13 cellular contexts compared by ENCODE assay signal in the genomic region with DNA sequence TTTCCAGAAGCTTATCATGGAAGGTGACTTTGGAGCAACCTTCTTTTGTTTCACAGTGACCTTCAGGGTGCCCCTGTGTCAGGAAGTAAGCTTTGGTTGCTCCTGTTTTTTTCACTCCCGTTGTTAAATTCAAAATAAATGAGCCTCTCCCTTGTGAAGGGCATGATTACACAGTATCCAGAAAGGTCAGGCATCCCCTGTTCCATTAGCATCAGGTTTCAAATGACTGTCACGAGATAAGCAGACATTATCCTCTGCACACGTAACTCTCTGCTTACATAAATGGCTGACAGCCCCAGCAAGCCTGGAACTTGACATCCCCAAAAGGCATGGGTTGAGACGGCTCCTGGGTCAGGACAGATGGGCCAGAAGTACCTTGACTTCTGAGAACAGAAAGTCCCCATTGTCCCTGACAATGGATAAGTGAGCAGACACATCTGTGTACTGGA. TPM values are rescaled to one million over a fixed set of nuclear protein-coding genes. Genes with fewer than 3 reads are reported as not detected.
A peak's percentile ranks its signal among the peaks of the same experiment; 100 is the strongest.
DNase-seq lines count a peak whose midpoint lies in the region; ATAC-seq, FAIRE-seq and TF ChIP-seq lines count a peak whose summit lies in the region.
"Had no signal": no experiment of that assay in that cellular context is flagged by ENCODE, and none has a peak within 500 bp of the region (broad histone marks: within the 10 kb centered on the region; RNA-seq: fewer than 3 reads in every experiment).

No MANE protein-coding gene starts in this region.

- 0 out of 2 replicates have a peak overlapping the region, but pooled peaks have one; percentile 40 for H2BK15ac ChIP-seq in H1 (ENCODE audit: low read length)

- no peak overlapping the region for H4K5ac ChIP-seq in H1 (ENCODE audit: insufficient read length, low read depth, low read length)

- H3K79me1 ChIP-seq in H1 (ENCODE audit: low read depth, low read length), result 0 out of 2 replicates have a peak, but pooled peaks cover 2% of the 10 kb centered on the region

- H3K79me2 ChIP-seq in H1 (ENCODE audit: control insufficient read depth in 1 of 2, insufficient read depth in 2 of 2, low read length in 2 of 2), result no peaks in the 10 kb centered on the region

- peak overlapping the region; percentile 14; the same call in 1 of the 2 replicates for H3K27ac Mint-ChIP-seq in HFFc6
- H3K27ac Mint-ChIP-seq: activated T-helper 1 cell treated with anti-CD3 and anti-CD28 coated beads, Interleukin-12 subunit alpha, Interleukin-12 subunit beta, Interleukin-2, Interleukin-4 antibody, amounts not matched to agents 30 ng/mL and 10 ng/mL and 1 ng/mL, durations not matched to agents 14 hours and 24 hours and 36 hours had no signal

- intact Hi-C loops in sciatic nerve (cut with DNase I) (no loop called here), ovary (cut with DNase I) (no loop called here)

- no peak overlapping the region for H3K23ac ChIP-seq in H1 (ENCODE audit: insufficient read length)

- TF ChIP-seq EP300 in H1 (IDR thresholded peaks at IDR 0.05; ENCODE audit: borderline replicate concordance in 1 of 2, low read depth in 2 of 2, low read length in 2 of 2) (no peak), ovary (IDR thresholded peaks at IDR 0.05) (no peak)

- no peaks in the 10 kb centered on the region for H3K9me3 ChIP-seq in H1 (ENCODE audit: insufficient read depth in 2 of 2, low read depth in 1 of 2, low read length in 1 of 2)
- no peaks in the 10 kb centered on the region for H3K9me3 ChIP-seq in ovary
- H3K9me3 ChIP-seq: testis had no signal

- H3K36me3 ChIP-seq in H1 (ENCODE audit: control insufficient read depth in 2 of 4, insufficient read depth in 4 of 4, low read length in 3 of 4) (peaks cover 5 to 29% (median 18%) of the 10 kb centered on the region in 4 experiments; a peak in 7 of 8 replicates), ovary (no peaks in the 10 kb centered on the region)

- H4K91ac ChIP-seq in H1 (replicated peaks; ENCODE audit: insufficient read length, low read length), result no peak overlapping the region

- H3K4me1 ChIP-seq in H1 (replicated peaks in 1 of 4; ENCODE audit: control insufficient read depth in 3 of 4, insufficient read depth in 4 of 4, low read length in 3 of 4) (peaks cover 0 to 5% (median 0%) of the 10 kb centered on the region in 4 experiments; a peak in 1 of 7 replicates), ovary (ENCODE audit: insufficient read depth) (peaks cover 9% of the 10 kb centered on the region)

- H3K27ac ChIP-seq in H1 (ENCODE audit: low read depth, low read length), result no peak overlapping the region
- no peak overlapping the region for H3K27ac ChIP-seq in ovary
- H3K27ac ChIP-seq: testis had no signal

- H2AK5ac ChIP-seq in H1 (ENCODE audit: low read depth, low read length), result 0 out of 2 replicates have a peak overlapping the region, but pooled peaks have one; percentile 24

- H3K4me3 ChIP-seq in H1 (ENCODE audit: extremely low read depth in 1 of 4, insufficient read depth in 2 of 4, low read depth in 3 of 4, low read length in 4 of 4) (no peak overlapping the region), ovary (no peak overlapping the region)
- H3K4me3 ChIP-seq: testis had no signal

- no peaks in the 10 kb centered on the region for H3K9me3 Mint-ChIP-seq in HFFc6
- H3K9me3 Mint-ChIP-seq: activated T-helper 1 cell treated with anti-CD3 and anti-CD28 coated beads, Interleukin-12 subunit alpha, Interleukin-12 subunit beta, Interleukin-2, Interleukin-4 antibody, amounts not matched to agents 30 ng/mL and 10 ng/mL and 1 ng/mL, durations not matched to agents 14 hours and 24 hours and 36 hours; CD14-positive monocyte had no signal

- no peak overlapping the region for H3K18ac ChIP-seq in H1 (ENCODE audit: extremely low read depth, low read length)

- CTCF ChIA-PET in H1 (lab: Charles Lee; ENCODE audit: partially characterized antibody), result interaction anchor here (0.7 to 3.8 kb wide), 6 partner anchors 9 to 356 kb away, joined by 3 to 20 read pairs (median 5); no protein-coding TSS in a partner anchor

- peaks cover 4% of the 10 kb centered on the region; the same call in 1 of the 2 replicates for H3K27me3 Mint-ChIP-seq in HFFc6 (ENCODE audit: insufficient read depth)

- no peak overlapping the region for H3K4ac ChIP-seq in H1 (replicated peaks; ENCODE audit: insufficient read length, low read depth, low read length)

- H3K27me3 ChIP-seq in H1 (replicated peaks in 1 of 4; ENCODE audit: control insufficient read depth in 3 of 4, extremely low read depth in 1 of 4, insufficient read depth in 3 of 4, low read length in 3 of 4) (no peaks in the 10 kb centered on the region), ovary (no peaks in the 10 kb centered on the region)
- H3K27me3 ChIP-seq: testis had no signal

- H3K4me1 Mint-ChIP-seq in HFFc6 (ENCODE audit: low read depth), result peaks cover 12% of the 10 kb centered on the region; the same call in 1 of the 2 replicates

- H3K56ac ChIP-seq in H1 (replicated peaks; ENCODE audit: insufficient read length, low read depth, low read length), result no peak overlapping the region

- no peak overlapping the region for H2BK12ac ChIP-seq in H1 (ENCODE audit: low read depth, low read length)

- peak overlapping the region; percentile 40; the same call in 1 of the 2 replicates for H2BK5ac ChIP-seq in H1 (ENCODE audit: low read depth, low read length)

- no peak overlapping the region for H3K4me3 Mint-ChIP-seq in HFFc6
- H3K4me3 Mint-ChIP-seq: activated T-helper 1 cell treated with anti-CD3 and anti-CD28 coated beads, Interleukin-12 subunit alpha, Interleukin-12 subunit beta, Interleukin-2, Interleukin-4 antibody, amounts not matched to agents 30 ng/mL and 10 ng/mL and 1 ng/mL, durations not matched to agents 14 hours and 24 hours and 36 hours; CD14-positive monocyte had no signal

- peaks cover 16% of the 10 kb centered on the region; the same call in 1 of the 2 replicates for H3K36me3 Mint-ChIP-seq in HFFc6 (ENCODE audit: low read depth)
- H3K36me3 Mint-ChIP-seq: CD14-positive monocyte had no signal

- H3K4me2 ChIP-seq in H1 (ENCODE audit: insufficient read depth in 1 of 2, low read depth in 2 of 2, low read length in 2 of 2), result no peak overlapping the region

- no peak overlapping the region for H3K9ac ChIP-seq in H1 (replicated peaks in 1 of 4; ENCODE audit: extremely low read depth in 1 of 4, low read depth in 3 of 4, low read length in 3 of 4)

- 0 out of 2 replicates have a peak, but pooled peaks cover 2% of the 10 kb centered on the region for H3K23me2 ChIP-seq in H1 (ENCODE audit: low read depth, low read length)

- WGBS in H1 (ENCODE audit: extremely low coverage in 1 of 2, insufficient coverage in 1 of 2, insufficient read length in 1 of 2, insufficient replicate concordance in 2 of 2, low coverage in 1 of 2, low lambda C conversion rate in 2 of 2, missing lambda C conversion rate in 1 of 2), 2 experiments, result 88% methylated on average over 4 of the region's 4 CpGs; no CpG with 5 or more reads in 1 of the 2 experiments
- WGBS in ovary, 3 donors, result 45 to 59% (median 52%) methylated on average over 4 of the region's 4 CpGs

- H2BK20ac ChIP-seq in H1 (ENCODE audit: low read length), result no peak overlapping the region

- DNase-seq in HFFc6, result no peak
- DNase-seq in NCI-H510A treated with DMSO at 0.1 percent for 48 hours (lab: John Stamatoyannopoulos, UW), result peak; percentile 73
- DNase-seq in H1 (ENCODE audit: low read depth in 1 of 2, low spot score in 2 of 2), result no peak
- DNase-seq in sciatic nerve (ENCODE audit: low spot score), result no peak
- DNase-seq in central memory CD4-positive, alpha-beta T cell, result no peak
- no peak for DNase-seq in ovary
- DNase-seq in iPS-NIHi11 (ENCODE audit: low spot score), result no peak
- DNase-seq: activated CD4-positive, CD25-positive, alpha-beta regulatory T cell treated with anti-CD3 and anti-CD28 coated beads, Interleukin-2, amount 50 U/mL, for 72 hours; NCI-H1048 had no signal

- TF ChIP-seq RAD21 in H1 (IDR thresholded peaks at IDR 0.05 in 1 of 2, conservative IDR thresholded peaks at IDR 0.05 in 1 of 2; ENCODE audit: low read depth in 2 of 2, low read length in 2 of 2), result no peak

- H2BK120ac ChIP-seq in H1 (replicated peaks; ENCODE audit: low read depth, low read length), result no peak overlapping the region

- ATAC-seq in sciatic nerve (peak; percentile 7), HG03159 (IDR thresholded peaks at IDR 0.05; ENCODE audit: unreplicated experiment) (no peak)

- TF ChIP-seq POLR2A in H1 (IDR thresholded peaks at IDR 0.05; ENCODE audit: control extremely low read depth in 1 of 2, low read depth in 2 of 2, low read length in 2 of 2) (no peak), ovary (IDR thresholded peaks at IDR 0.05) (no peak)

- no peak for FAIRE-seq in H1 (lab: Jason Lieb, UNC)

- H4K8ac ChIP-seq in H1 (ENCODE audit: extremely low read depth, insufficient read depth, low read length), result no peak overlapping the region

- POLR2A ChIA-PET in H1 (lab: Charles Lee; ENCODE audit: partially characterized antibody), result interaction anchor here (1.0 to 1.4 kb wide), 2 partner anchors 9 to 52 kb away, joined by 3 read pairs; a partner anchor contains a TSS

- TF ChIP-seq CTCF in HFFc6 (IDR thresholded peaks at IDR 0.05) (no peak), H1 (IDR thresholded peaks at IDR 0.05; ENCODE audit: control extremely low read depth in 1 of 3, insufficient read depth in 1 of 3, low read depth in 1 of 3, low read length in 3 of 3) (no peak), ovary (IDR thresholded peaks at IDR 0.05) (no peak)

- no peak overlapping the region for H2AFZ ChIP-seq in H1 (ENCODE audit: low read length)

- no peak overlapping the region for H3K14ac ChIP-seq in H1 (ENCODE audit: insufficient read length)

- peaks cover 0 to 3% of the 10 kb centered on the region in 2 experiments for H4K20me1 ChIP-seq in H1 (replicated peaks in 1 of 2; ENCODE audit: control insufficient read depth in 1 of 2, insufficient read depth in 2 of 2, low read length in 2 of 2)

TF ChIP-seq in H1, 55 proteins besides CTCF, POLR2A, EP300 and RAD21 (continues in another document):
- no peak for TF ChIP-seq CTBP2 (IDR thresholded peaks at IDR 0.05; ENCODE audit: borderline replicate concordance, insufficient read depth, insufficient read length, low read length)
- TF ChIP-seq TAF7 (optimal IDR thresholded peaks at IDR 0.05; ENCODE audit: borderline replicate concordance, low read depth, low read length), result no peak
- no peak for TF ChIP-seq SAP30 (IDR thresholded peaks at IDR 0.05; ENCODE audit: insufficient read depth, insufficient replicate concordance, low read length)

RNA-seq across cellular contexts. Expression of a gene that starts 52.0 kb away (rescaled TPM):
- 1 to 10 TPM in 1 of 6 experiments, under 1 TPM in 5; 0.40 to 1.0 (median 0.74) TPM for total RNA-seq in HFFc6 (2021; fragmentation: NEBNext Ultra II Directional; extraction: Animal tissue kit (Norgen Biotek cat#: 25700))
- total RNA-seq in H1 (2021; fragmentation: NEBNext Ultra II Directional; extraction: Animal tissue kit (Norgen Biotek cat#: 25700)), result 24.7 and 27.9 TPM in 2 replicates
- 14.8 and 21.5 TPM in 2 replicates for polyA plus RNA-seq in H1 (2011; rRNA removed)
- 23.6 TPM for polyA plus RNA-seq in H1 (2011; cell fraction: cytosol; rRNA removed)
- 14.3 TPM for polyA plus RNA-seq in H1 (2011; cell fraction: nucleus; rRNA removed)
- 17.1 to 20.8 TPM (median 17.7 TPM) in 4 replicates for polyA plus RNA-seq in H1 (2012, experiment 1 of 2)
- polyA plus RNA-seq in H1 (2012, experiment 2 of 2), result 24.0 TPM
- polyA plus RNA-seq in H1 (2013, experiment 1 of 2), result 16.4 TPM
- 16.1 TPM for polyA plus RNA-seq in H1 (2013, experiment 2 of 2)
- polyA minus RNA-seq in H1 (2011; rRNA and poly(A)+ RNA removed), result 8.5 and 11.9 TPM in 2 replicates
- 11.2 TPM for polyA minus RNA-seq in H1 (2011; cell fraction: cytosol; rRNA and poly(A)+ RNA removed)
- polyA minus RNA-seq in H1 (2011; cell fraction: nucleus; rRNA and poly(A)+ RNA removed), result 4.9 TPM
- 23.8 TPM for total RNA-seq in sciatic nerve
- 10 to 100 TPM; 14.5 to 32.6 (median 25.8) TPM for total RNA-seq in ovary
- polyA plus RNA-seq in ovary, result 10 to 100 TPM; 18.4 to 20.7 TPM

Comparison
In these comparisons a context has a peak if more than half of its experiments do, and no peak if none do; other contexts are left out.
1. RNA of a gene that starts 52.0 kb away (total RNA-seq): 24.7 to 27.9 TPM in H1, 14.5 to 32.6 TPM in ovary and 23.8 TPM in sciatic nerve (single experiment); 0.40 to 1.0 TPM in HFFc6; every median in the first group is over 4 times any median in the second.